In the genomic region with DNA sequence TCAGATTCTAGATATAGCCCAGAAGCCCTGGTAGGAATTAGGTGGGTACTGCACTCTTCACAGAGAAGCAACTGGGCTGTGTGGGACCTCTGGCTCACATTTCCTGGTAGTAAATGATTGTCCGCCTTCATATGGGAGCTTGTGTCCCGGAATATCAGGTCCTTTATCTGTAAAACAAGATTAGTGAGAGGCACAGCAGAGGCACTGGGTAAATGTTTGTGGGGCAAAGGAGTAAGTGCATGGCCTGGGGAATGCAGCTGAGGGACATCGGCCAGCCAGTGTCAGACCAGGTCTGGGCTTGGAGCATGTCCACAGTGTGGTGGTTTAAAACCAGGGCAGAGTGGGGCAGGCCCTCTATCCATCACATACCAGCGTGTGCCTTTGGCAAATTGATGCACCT, we compare ENCODE assay signal across 1 cellular context.
TF ChIP-seq lines count a peak whose summit lies in the region.

No MANE protein-coding gene starts in this region.

TF ChIP-seq in SK-N-SH, 30 proteins besides CTCF, POLR2A, EP300 and RAD21 (continued from another document):
- no peak for TF ChIP-seq FOSL2 (IDR thresholded peaks at IDR 0.05; ENCODE audit: borderline replicate concordance, low read depth)
- peak; percentile 96 for TF ChIP-seq FOXJ3 (CRISPR knock-in tag; IDR thresholded peaks at IDR 0.05)
- TF ChIP-seq SIN3A (IDR thresholded peaks at IDR 0.05; ENCODE audit: borderline replicate concordance, low read depth, low read length): no peak
- TF ChIP-seq REST (IDR thresholded peaks at IDR 0.05; ENCODE audit: low read depth, low read length): no peak
- no peak for TF ChIP-seq ELF1 (IDR thresholded peaks at IDR 0.05)
- peak; percentile 90 for TF ChIP-seq CHD2 (IDR thresholded peaks at IDR 0.05; ENCODE audit: low read length, partially characterized antibody)
- no peak for TF ChIP-seq JUND (IDR thresholded peaks at IDR 0.05)
- TF ChIP-seq RFX5 (IDR thresholded peaks at IDR 0.05; ENCODE audit: low read length): no peak
- TF ChIP-seq, protein P1, sequence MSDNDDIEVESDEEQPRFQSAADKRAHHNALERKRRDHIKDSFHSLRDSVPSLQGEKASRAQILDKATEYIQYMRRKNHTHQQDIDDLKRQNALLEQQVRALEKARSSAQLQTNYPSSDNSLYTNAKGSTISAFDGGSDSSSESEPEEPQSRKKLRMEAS (IDR thresholded peaks at IDR 0.05; ENCODE audit: low read depth): no peak
- TF ChIP-seq FOXM1 (IDR thresholded peaks at IDR 0.05; ENCODE audit: low read depth): no peak
- no peak for TF ChIP-seq GABPA (IDR thresholded peaks at IDR 0.05; ENCODE audit: low read depth)
- TF ChIP-seq NRF1 (IDR thresholded peaks at IDR 0.05; ENCODE audit: low read depth, low read length): no peak
- TF ChIP-seq GATA2 (CRISPR knock-in tag; IDR thresholded peaks at IDR 0.05): peak; percentile 98
- no peak for TF ChIP-seq PBX3 (IDR thresholded peaks at IDR 0.05)
- peak; percentile 86 for TF ChIP-seq MXI1 (IDR thresholded peaks at IDR 0.05; ENCODE audit: low read depth, low read length)
